Comparison of ENCODE assay signal across 8 cellular contexts in the genomic region with DNA sequence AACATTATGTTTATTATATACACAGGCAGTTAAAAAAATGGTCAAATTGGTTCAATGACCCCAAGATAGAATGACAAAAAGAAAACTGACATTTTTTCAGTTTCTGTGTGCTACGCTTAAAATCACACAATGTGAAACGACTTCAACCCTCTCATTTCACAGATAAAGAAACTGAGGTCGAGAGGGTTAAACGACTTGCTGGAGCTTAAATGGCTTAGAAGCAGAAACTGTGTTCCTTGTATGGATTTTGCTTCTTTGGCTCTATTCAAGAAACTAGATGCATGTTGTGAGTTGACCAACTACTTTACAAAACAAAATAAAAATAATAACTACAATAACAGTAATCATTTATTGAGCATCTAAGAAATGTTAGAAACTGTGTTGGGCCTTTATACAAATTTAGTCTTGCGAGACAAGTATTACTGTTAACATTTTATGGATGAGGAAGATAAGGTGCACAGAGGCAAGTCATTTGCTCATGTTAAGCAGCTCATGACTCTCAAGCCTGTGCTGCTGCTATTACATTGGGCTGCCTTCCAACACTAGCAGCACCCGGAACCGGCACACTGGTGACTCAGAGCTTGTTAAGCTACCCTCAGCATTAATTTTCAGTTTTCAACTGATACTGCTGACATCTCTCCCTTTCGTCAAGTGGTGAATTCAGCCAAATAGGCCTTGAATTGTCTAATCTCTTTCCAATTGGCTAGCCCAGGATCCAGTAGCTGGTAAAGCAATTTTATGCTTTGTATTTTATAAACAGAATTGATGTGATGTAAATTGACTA.
A peak's percentile ranks its signal among the peaks of the same experiment; 100 is the strongest.
DNase-seq lines count a peak whose midpoint lies in the region; ATAC-seq and TF ChIP-seq lines count a peak whose summit lies in the region.

No MANE protein-coding gene starts in this region.

- CTCF ChIA-PET in AG04449 (lab: Yijun Ruan, JAX), result no interaction called here

- DNase-seq in AG04449 (ENCODE audit: low read depth, low spot score) (peak; percentile 86), LHCN-M2 (ENCODE audit: low read depth) (peak; percentile 86), astrocyte of the hippocampus (ENCODE audit: low read depth, low spot score) (peak; percentile 92), kidney tubule cell (ENCODE audit: low spot score) (peak; percentile 87), GM19238 (ENCODE audit: insufficient read length, low spot score) (no peak), NCI-H1417 (lab: John Stamatoyannopoulos, UW) (no peak)

- ATAC-seq in HG02623 (IDR thresholded peaks at IDR 0.05; ENCODE audit: unreplicated experiment) (no peak), GM19397 (IDR thresholded peaks at IDR 0.05; ENCODE audit: unreplicated experiment) (no peak)

- POLR2A ChIA-PET in AG04449 (lab: Yijun Ruan, JAX), result no interaction called here

- no peak for TF ChIP-seq CTCF in AG04449 (IDR thresholded peaks at IDR 0.05; ENCODE audit: insufficient read depth, low read length, missing control alignments)

- H3K4me3 ChIP-seq in AG04449 (ENCODE audit: low read depth, low read length), result no peak overlapping the region

Comparison
In these comparisons a context has a peak if more than half of its experiments do, and no peak if none do; other contexts are left out.
1. DNase-seq: peak in AG04449 (single experiment), LHCN-M2 (single experiment), astrocyte of the hippocampus (single experiment) and kidney tubule cell (single experiment); none in GM19238 (single experiment) and NCI-H1417 (0 of 3).